In genomic region chr16:89290472-89290871, GRCh38 we compare ENCODE assay signal across 16 cellular contexts.
"Had no signal": no experiment of that assay in that cellular context is flagged by ENCODE, and none has a peak within 500 bp of the region (broad histone marks: within the 10 kb centered on the region; RNA-seq: fewer than 3 reads in every experiment).

No MANE protein-coding gene starts in this region.

- H3K27me3 ChIP-seq: cardiac muscle cell, foreskin keratinocyte, sigmoid colon, SJCRH30, upper lobe of left lung had no signal

- H3K4me1 ChIP-seq: foreskin keratinocyte, prostate gland, SJCRH30 had no signal

- H3K27ac ChIP-seq: foreskin keratinocyte, prostate gland, SJCRH30, upper lobe of left lung had no signal

- H3K4me3 Mint-ChIP-seq: activated CD4-positive, alpha-beta memory T cell treated with anti-CD3 and anti-CD28 coated beads for 36 hours; activated naive CD8-positive, alpha-beta T cell treated with anti-CD3 and anti-CD28 coated beads, Interleukin-2, amount 10 ng/mL, durations not matched to agents 7 days and 5 days; activated T-helper 17 cell treated with anti-CD3 and anti-CD28 coated beads, Interleukin-2, amount 50 U/mL, for 72 hours had no signal

- H3K4me3 ChIP-seq: cardiac muscle cell, mucosa of descending colon, prostate gland, sigmoid colon, SJCRH30, upper lobe of left lung had no signal

- H3K9me3 ChIP-seq: mucosa of descending colon, prostate gland, sigmoid colon, SJCRH30, upper lobe of left lung had no signal

- ATAC-seq: activated T-helper 17 cell treated with anti-CD3 and anti-CD28 coated beads, Interleukin-2, amount 50 U/mL, for 72 hours; foreskin keratinocyte; mucosa of descending colon; naive thymus-derived CD8-positive, alpha-beta T cell had no signal

- H3K9me3 Mint-ChIP-seq: activated CD4-positive, alpha-beta memory T cell treated with anti-CD3 and anti-CD28 coated beads for 36 hours; activated naive CD8-positive, alpha-beta T cell treated with anti-CD3 and anti-CD28 coated beads, Interleukin-2, amount 10 ng/mL, durations not matched to agents 7 days and 5 days; activated T-helper 17 cell treated with anti-CD3 and anti-CD28 coated beads, Interleukin-2, amount 50 U/mL, for 72 hours had no signal

- H3K27ac Mint-ChIP-seq: activated CD4-positive, alpha-beta memory T cell treated with anti-CD3 and anti-CD28 coated beads for 36 hours had no signal

- H3K27me3 Mint-ChIP-seq: activated CD4-positive, alpha-beta memory T cell treated with anti-CD3 and anti-CD28 coated beads for 36 hours; activated naive CD8-positive, alpha-beta T cell treated with anti-CD3 and anti-CD28 coated beads, Interleukin-2, amount 10 ng/mL, durations not matched to agents 7 days and 5 days; activated T-helper 17 cell treated with anti-CD3 and anti-CD28 coated beads, Interleukin-2, amount 50 U/mL, for 72 hours; naive thymus-derived CD8-positive, alpha-beta T cell had no signal

- DNase-seq: activated CD4-positive, alpha-beta memory T cell treated with anti-CD3 and anti-CD28 coated beads for 36 hours; activated CD4-positive, CD25-positive, alpha-beta regulatory T cell treated with anti-CD3 and anti-CD28 coated beads, Interleukin-2, amount 50 U/mL, for 72 hours; activated naive CD8-positive, alpha-beta T cell treated with anti-CD3 and anti-CD28 coated beads, Interleukin-2, amount 10 ng/mL, durations not matched to agents 7 days and 5 days; foreskin keratinocyte; head of caudate nucleus; mucosa of descending colon; naive thymus-derived CD8-positive, alpha-beta T cell; nucleus accumbens; sigmoid colon; SJCRH30; stimulated activated CD4-positive, alpha-beta T cell treated with anti-CD3 and anti-CD28 coated beads, Interleukin-2, amount 100 ng/mL, for 24 hours; stimulated activated naive CD4-positive, alpha-beta T cell treated with Interleukin-2 at 50 U/mL for 16 hours; upper lobe of left lung had no signal
